Comparison of ENCODE assay signal across 8 cellular contexts in genomic region chr1:64986903-64987871, GRCh38. TPM values are rescaled to one million over a fixed set of nuclear protein-coding genes. Genes with fewer than 3 reads are reported as not detected.
A peak's percentile ranks its signal among the peaks of the same experiment; 100 is the strongest.
DNase-seq lines count a peak whose midpoint lies in the region; ATAC-seq and TF ChIP-seq lines count a peak whose summit lies in the region.

No MANE protein-coding gene starts in this region.

- H3K9ac ChIP-seq in Karpas-422 (ENCODE audit: low read length), result no peak overlapping the region

- no peak overlapping the region for H3K4me2 ChIP-seq in Karpas-422 (ENCODE audit: low read depth, low read length, poor library complexity, severe bottlenecking)

- no peaks in the 10 kb centered on the region for H3K9me3 Mint-ChIP-seq in activated CD4-positive, alpha-beta T cell treated with anti-CD3 and anti-CD28 coated beads, Interleukin-2, amount 10 ng/mL, durations not matched to agents 7 days and 5 days

- H3K27ac Mint-ChIP-seq in activated CD4-positive, alpha-beta T cell treated with anti-CD3 and anti-CD28 coated beads, Interleukin-2, amount 10 ng/mL, durations not matched to agents 7 days and 5 days, result no peak overlapping the region

- H3K4me1 ChIP-seq in Karpas-422 (ENCODE audit: low read length), result no peaks in the 10 kb centered on the region
- H3K4me1 ChIP-seq in stomach, result peaks cover 0 to 17% (median 5%) of the 10 kb centered on the region in 4 donors

- H3K27me3 ChIP-seq in Karpas-422 (ENCODE audit: low read length) (no peaks in the 10 kb centered on the region), stomach (no peaks in the 10 kb centered on the region)

- in situ Hi-C loops in KBM-7 (cut with MboI; ENCODE audit: low pct_unique_long_range_greater_than_20kb, low sequenced_read_pairs), result no loop called here

- CTCF ChIA-PET in activated CD4-positive, alpha-beta T cell treated with anti-CD3 and anti-CD28 coated beads, Interleukin-2, amount 10 ng/mL, durations not matched to agents 7 days and 5 days (lab: Charles Lee), result no interaction called here

- 40 to 60% (median 44%) methylated on average over 3 of the region's 3 CpGs for WGBS in stomach, 5 donors

- TF ChIP-seq EP300 in stomach (IDR thresholded peaks at IDR 0.05), result no peak

- H3K27ac ChIP-seq in Karpas-422 (ENCODE audit: low read length) (no peak overlapping the region), stomach (no peak overlapping the region)

- H2AFZ ChIP-seq in Karpas-422 (ENCODE audit: low read length), result no peak overlapping the region

- no peaks in the 10 kb centered on the region for H3K27me3 Mint-ChIP-seq in activated CD4-positive, alpha-beta T cell treated with anti-CD3 and anti-CD28 coated beads, Interleukin-2, amount 10 ng/mL, durations not matched to agents 7 days and 5 days

- H3K4me3 ChIP-seq in Karpas-422 (ENCODE audit: low read length) (no peak overlapping the region), stomach (no peak overlapping the region)

- no peak overlapping the region for H3K4me3 Mint-ChIP-seq in activated CD4-positive, alpha-beta T cell treated with anti-CD3 and anti-CD28 coated beads, Interleukin-2, amount 10 ng/mL, durations not matched to agents 7 days and 5 days

- H3K36me3 ChIP-seq in Karpas-422 (ENCODE audit: insufficient read depth, low read length) (no peaks in the 10 kb centered on the region), stomach (peaks cover 0 to 10% (median 6%) of the 10 kb centered on the region in 4 donors)

- no peak for TF ChIP-seq POLR2A in stomach (IDR thresholded peaks at IDR 0.05)

- H3K4me1 Mint-ChIP-seq in activated CD4-positive, alpha-beta T cell treated with anti-CD3 and anti-CD28 coated beads, Interleukin-2, amount 10 ng/mL, durations not matched to agents 7 days and 5 days, result peaks cover 2% of the 10 kb centered on the region

- H3K79me2 ChIP-seq in Karpas-422 (ENCODE audit: low read length), result no peaks in the 10 kb centered on the region

- H3K9me3 ChIP-seq in Karpas-422 (ENCODE audit: low read length) (no peaks in the 10 kb centered on the region), stomach (no peaks in the 10 kb centered on the region)

- POLR2A ChIA-PET in activated CD4-positive, alpha-beta T cell treated with anti-CD3 and anti-CD28 coated beads, Interleukin-2, amount 10 ng/mL, durations not matched to agents 7 days and 5 days (lab: Charles Lee), result no interaction called here

- no peaks in the 10 kb centered on the region for H4K20me1 ChIP-seq in Karpas-422 (ENCODE audit: insufficient read depth, low read depth, low read length)

- no peaks in the 10 kb centered on the region for H3K9me2 ChIP-seq in Karpas-422 (replicated peaks; ENCODE audit: insufficient read depth, low read length)

- DNase-seq in ELR (ENCODE audit: low read depth) (peak; percentile 43), kidney tubule cell (ENCODE audit: low spot score) (peak; percentile 86), KBM-7 (no peak), Karpas-422 (no peak), stomach (no peak)
- no peak for DNase-seq in activated CD4-positive, alpha-beta T cell treated with anti-CD3 and anti-CD28 coated beads, Interleukin-2, amount 10 ng/mL, durations not matched to agents 7 days and 5 days

- no peak for TF ChIP-seq CTCF in stomach (IDR thresholded peaks at IDR 0.05)

- intact Hi-C loops in stomach (cut with DNase I; ENCODE audit: low total_unique reads), result no loop called here

- H3K36me3 Mint-ChIP-seq in activated CD4-positive, alpha-beta T cell treated with anti-CD3 and anti-CD28 coated beads, Interleukin-2, amount 10 ng/mL, durations not matched to agents 7 days and 5 days (ENCODE audit: low read depth), result no peaks in the 10 kb centered on the region

- ATAC-seq in GM21381 (IDR thresholded peaks at IDR 0.05; ENCODE audit: unreplicated experiment) (peak; percentile 99), HG03460 (IDR thresholded peaks at IDR 0.05; ENCODE audit: unreplicated experiment) (peak; percentile 96)

RNA-seq across cellular contexts. Expression of gene JAK1, which starts 20.8 kb away (rescaled TPM):
- 100 to 1,000 TPM; 198 to 212 TPM for total RNA-seq in activated CD4-positive, alpha-beta T cell treated with anti-CD3 and anti-CD28 coated beads, Interleukin-2, amount 10 ng/mL, durations not matched to agents 7 days and 5 days
- 19.6 and 33.7 TPM in 2 replicates for total RNA-seq in Karpas-422 (2014; rRNA removed; shearing (Covaris generic); ENCODE audit: low replicate concordance)
- 100 to 1,000 TPM in 3 of 5 donors, 10 to 100 TPM in 2; 69.2 to 149 (median 106) TPM for total RNA-seq in stomach
- 10 to 100 TPM; 21.3 to 44.0 (median 28.3) TPM for polyA plus RNA-seq in stomach

Comparison
In these comparisons a context has a peak if more than half of its experiments do, and no peak if none do; other contexts are left out.
1. DNase-seq: peak in ELR (single experiment) and kidney tubule cell (single experiment); none in KBM-7 (single experiment), activated CD4-positive, alpha-beta T cell treated with anti-CD3 and anti-CD28 coated beads, Interleukin-2, amount 10 ng/mL, durations not matched to agents 7 days and 5 days (single experiment), Karpas-422 (single experiment) and stomach (single experiment).